13 cellular contexts compared by ENCODE assay signal in genomic region chr1:88979054-88979748, GRCh38. TPM values are rescaled to one million over a fixed set of nuclear protein-coding genes. Genes with fewer than 3 reads are reported as not detected.
DNase-seq lines count a peak whose midpoint lies in the region; ATAC-seq and TF ChIP-seq lines count a peak whose summit lies in the region.
"Had no signal": no experiment of that assay in that cellular context is flagged by ENCODE, and none has a peak within 500 bp of the region (broad histone marks: within the 10 kb centered on the region; RNA-seq: fewer than 3 reads in every experiment).

No MANE protein-coding gene starts in this region.

- ATAC-seq in T-helper 17 cell (no peak), GM18868 (IDR thresholded peaks at IDR 0.05; ENCODE audit: unreplicated experiment) (no peak)
- ATAC-seq: HepG2 had no signal

- H2AFZ ChIP-seq in mammary epithelial cell (ENCODE audit: low read depth, low read length): no peak overlapping the region

- WGBS in mammary epithelial cell (ENCODE audit: low coverage, missing lambda C conversion rate): 100% methylated on average over 2 of the region's 2 CpGs
- 72 to 75% methylated on average over 2 of the region's 2 CpGs for WGBS in tibial nerve, 2 donors

- H3K4me1 ChIP-seq in mammary epithelial cell (ENCODE audit: insufficient read depth, low read length): peaks cover 8% of the 10 kb centered on the region
- peaks cover 5 to 55% (median 23%) of the 10 kb centered on the region in 4 donors for H3K4me1 ChIP-seq in tibial nerve
- H3K4me1 ChIP-seq in uterus: no peaks in the 10 kb centered on the region

- TF ChIP-seq CTCF in mammary epithelial cell (conservative IDR thresholded peaks at IDR 0.05 in 1 of 2, IDR thresholded peaks at IDR 0.05 in 1 of 2; ENCODE audit: extremely low read depth in 1 of 2, insufficient read depth in 1 of 2, low read depth in 1 of 2, low read length in 2 of 2) (no peak), MCF 10A (IDR thresholded peaks at IDR 0.05; ENCODE audit: unreplicated experiment) (no peak), fibroblast of the aortic adventitia (IDR thresholded peaks at IDR 0.05; ENCODE audit: insufficient read depth, low read length) (no peak), tibial nerve (IDR thresholded peaks at IDR 0.05) (no peak), uterus (IDR thresholded peaks at IDR 0.05) (no peak)

- CTCF ChIA-PET in mammary epithelial cell (lab: Charles Lee; ENCODE audit: low non-redundant PET): no interaction called here
- CTCF ChIA-PET in MCF 10A (lab: Yijun Ruan, JAX): interaction anchor here (0.7 kb wide), 2 partner anchors 147 to 314 kb away, joined by 3 read pairs; no protein-coding TSS in a partner anchor

- H3K4me3 ChIP-seq in mammary epithelial cell (replicated peaks in 1 of 3; ENCODE audit: insufficient read depth in 1 of 3, low read depth in 2 of 3, low read length in 3 of 3) (no peak overlapping the region), fibroblast of the aortic adventitia (ENCODE audit: low read depth, low read length) (no peak overlapping the region), tibial nerve (no peak overlapping the region), uterus (no peak overlapping the region)
- H3K4me3 ChIP-seq: ascending aorta, SK-N-MC had no signal

- H3K79me2 ChIP-seq in mammary epithelial cell (ENCODE audit: insufficient read depth, low read length): peaks cover 66% of the 10 kb centered on the region

- TF ChIP-seq POLR2A in tibial nerve (IDR thresholded peaks at IDR 0.05) (no peak), uterus (IDR thresholded peaks at IDR 0.05) (no peak)

- no peak overlapping the region for H3K27ac ChIP-seq in mammary epithelial cell (ENCODE audit: insufficient read depth, low read depth, low read length)
- peak overlapping the region in 2 of 4 donors; percentile 26 to 62 for H3K27ac ChIP-seq in tibial nerve
- no peak overlapping the region for H3K27ac ChIP-seq in uterus
- H3K27ac ChIP-seq: ascending aorta, SK-N-MC had no signal

- H3K36me3 ChIP-seq in mammary epithelial cell (ENCODE audit: insufficient read depth, low read length) (peaks cover 2% of the 10 kb centered on the region), tibial nerve (peaks cover 0 to 13% (median 0%) of the 10 kb centered on the region in 3 donors), uterus (no peaks in the 10 kb centered on the region)

- no peaks in the 10 kb centered on the region for H3K9me3 Mint-ChIP-seq in MCF 10A (ENCODE audit: unreplicated experiment)

- H3K4me1 Mint-ChIP-seq in MCF 10A (ENCODE audit: insufficient read depth, unreplicated experiment) (peaks cover 20% of the 10 kb centered on the region), T-helper 17 cell (peaks cover 34% of the 10 kb centered on the region)

- no peak overlapping the region for H3K4me3 Mint-ChIP-seq in MCF 10A (ENCODE audit: unreplicated experiment)
- no peak overlapping the region for H3K4me3 Mint-ChIP-seq in T-helper 17 cell

- no peak overlapping the region for H3K4me2 ChIP-seq in mammary epithelial cell (ENCODE audit: insufficient read depth, low read depth, low read length)

- no TSS peak for BruUV-seq in mammary epithelial cell (replicated peaks; lab: Mats Ljungman, UMichigan)
- no TSS peak for BruUV-seq in MCF 10A (replicated peaks; lab: Mats Ljungman, UMichigan)

- H3K9ac ChIP-seq in mammary epithelial cell (ENCODE audit: insufficient read depth, low read length): no peak overlapping the region

- POLR2A ChIA-PET in MCF 10A (lab: Yijun Ruan, JAX): interaction anchor here (1.7 kb wide), 1 partner anchor 12 kb away, joined by 3 read pairs; no protein-coding TSS in a partner anchor

- H3K27me3 ChIP-seq in mammary epithelial cell (ENCODE audit: insufficient read depth, low read length): no peaks in the 10 kb centered on the region
- no peaks in the 10 kb centered on the region for H3K27me3 ChIP-seq in tibial nerve
- H3K27me3 ChIP-seq in uterus: no peaks in the 10 kb centered on the region
- H3K27me3 ChIP-seq: ascending aorta had no signal

- peak; percentile 46 for DNase-seq in mammary epithelial cell
- no peak for DNase-seq in MCF 10A (ENCODE audit: unreplicated experiment)
- DNase-seq in T-helper 17 cell: no peak
- DNase-seq in fibroblast of the aortic adventitia (ENCODE audit: low read depth): peak; percentile 37
- no peak for DNase-seq in tibial nerve (ENCODE audit: low spot score in 2 of 2)
- no peak for DNase-seq in iPS-NIHi7 (ENCODE audit: extremely low spot score)
- no peak for DNase-seq in uterus
- DNase-seq: NCI-H1092; stimulated activated naive CD4-positive, alpha-beta T cell had no signal

- intact Hi-C loops in mammary epithelial cell (cut with micrococcal nuclease) (no loop called here), MCF 10A (cut with micrococcal nuclease) (no loop called here), uterus (cut with DNase I; ENCODE audit: low total_unique reads) (no loop called here)

- no peaks in the 10 kb centered on the region for H4K20me1 ChIP-seq in mammary epithelial cell (ENCODE audit: insufficient read depth, low read length)

- H3K27ac Mint-ChIP-seq in MCF 10A (ENCODE audit: low read depth, unreplicated experiment) (no peak overlapping the region), T-helper 17 cell (peak overlapping the region; percentile 47)

- H3K9me3 ChIP-seq in mammary epithelial cell (replicated peaks; ENCODE audit: insufficient read depth, low read length) (peaks cover 2% of the 10 kb centered on the region), T-helper 17 cell (ENCODE audit: control insufficient read depth, low read length, poor library complexity, severe bottlenecking) (no peaks in the 10 kb centered on the region), tibial nerve (no peaks in the 10 kb centered on the region), uterus (no peaks in the 10 kb centered on the region)
- H3K9me3 ChIP-seq: ascending aorta had no signal

- TF ChIP-seq EP300 in tibial nerve (IDR thresholded peaks at IDR 0.05): no peak

- in situ Hi-C loops in mammary epithelial cell (cut with MboI; ENCODE audit: low sequenced_read_pairs in 2 of 2): no loop called here

- H3K36me3 Mint-ChIP-seq in MCF 10A (ENCODE audit: insufficient read depth, unreplicated experiment) (peaks cover 62% of the 10 kb centered on the region), T-helper 17 cell (ENCODE audit: low read depth) (peaks cover 8% of the 10 kb centered on the region)

- H3K27me3 Mint-ChIP-seq in MCF 10A (ENCODE audit: insufficient read depth, unreplicated experiment): no peaks in the 10 kb centered on the region
- no peaks in the 10 kb centered on the region for H3K27me3 Mint-ChIP-seq in T-helper 17 cell

- dilution Hi-C loops in mammary epithelial cell (cut with HindIII; ENCODE audit: low sequenced_read_pairs): no loop called here

RNA-seq across cellular contexts. Expression of gene KYAT3, which starts 13.2 kb away (rescaled TPM):
- total RNA-seq in mammary epithelial cell (10 to 100 TPM; 23.8 to 26.5 TPM), MCF 10A (2022) (59.1 and 61.5 TPM in 2 replicates), T-helper 17 cell (10 to 100 TPM; 15.2 to 20.7 TPM), fibroblast of the aortic adventitia (ENCODE audit: low replicate concordance) (23.0 and 44.2 TPM in 2 replicates), tibial nerve (10 to 100 TPM; 31.0 to 37.8 (median 36.6) TPM), uterus (10 to 100 TPM in 3 of 4 donors, 1 to 10 TPM in 1; 8.5 to 36.3 (median 27.8) TPM)
- polyA plus RNA-seq in mammary epithelial cell: 25.0 TPM
- polyA minus RNA-seq in mammary epithelial cell: 12.9 TPM

RNA-seq across cellular contexts. Expression of gene RBMXL1, which starts 13.2 kb away (rescaled TPM):
- 10 to 100 TPM in 1 of 2 donors, 1 to 10 TPM in 1; 8.2 to 14.6 TPM for total RNA-seq in mammary epithelial cell
- 7.9 TPM for polyA plus RNA-seq in mammary epithelial cell
- 11.0 TPM for polyA minus RNA-seq in mammary epithelial cell
- 16.1 and 18.4 TPM in 2 replicates for total RNA-seq in MCF 10A (2022)
- 10 to 100 TPM; 20.5 to 25.5 TPM for total RNA-seq in T-helper 17 cell
- total RNA-seq in fibroblast of the aortic adventitia (ENCODE audit: low replicate concordance): 13.7 and 15.8 TPM in 2 replicates
- total RNA-seq in tibial nerve: 10 to 100 TPM; 12.4 to 19.9 (median 16.8) TPM
- total RNA-seq in uterus: 10 to 100 TPM; 20.0 to 27.1 (median 22.5) TPM

RNA-seq across cellular contexts. Expression of gene GBP3, which starts 43.5 kb away (rescaled TPM):
- total RNA-seq in mammary epithelial cell (10 to 100 TPM; 20.2 to 27.2 TPM), MCF 10A (2022) (19.4 and 20.1 TPM in 2 replicates), T-helper 17 cell (10 to 100 TPM; 18.3 to 21.9 TPM), fibroblast of the aortic adventitia (ENCODE audit: low replicate concordance) (28.6 and 65.3 TPM in 2 replicates), tibial nerve (10 to 100 TPM in 2 of 4 donors, 1 to 10 TPM in 2; 9.2 to 25.8 (median 11.2) TPM), uterus (10 to 100 TPM; 11.2 to 38.6 (median 20.5) TPM)
- 11.0 TPM for polyA plus RNA-seq in mammary epithelial cell
- 12.8 TPM for polyA minus RNA-seq in mammary epithelial cell

Comparison
In these comparisons a context has a peak if more than half of its experiments do, and no peak if none do; other contexts are left out.
1. DNase-seq: peak in mammary epithelial cell (single experiment) and fibroblast of the aortic adventitia (single experiment); none in MCF 10A (single experiment), T-helper 17 cell (0 of 3), tibial nerve (0 of 2), iPS-NIHi7 (single experiment) and uterus (0 of 2).